Comparison of ENCODE assay signal across 11 cellular contexts in genomic region chr14:64715146-64715627, GRCh38. TPM values are rescaled to one million over a fixed set of nuclear protein-coding genes. Genes with fewer than 3 reads are reported as not detected.
DNase-seq lines count a peak whose midpoint lies in the region; ATAC-seq and TF ChIP-seq lines count a peak whose summit lies in the region.
"Had no signal": no experiment of that assay in that cellular context is flagged by ENCODE, and none has a peak within 500 bp of the region (broad histone marks: within the 10 kb centered on the region; RNA-seq: fewer than 3 reads in every experiment).

No MANE protein-coding gene starts in this region.

- H3K36me3 Mint-ChIP-seq in T-helper 17 cell (ENCODE audit: low read depth) (no peaks in the 10 kb centered on the region), endothelial cell (ENCODE audit: low read depth, unreplicated experiment) (peaks cover 23% of the 10 kb centered on the region), nephron progenitor cell (ENCODE audit: low read depth) (peaks cover 68% of the 10 kb centered on the region)

- peaks cover 4% of the 10 kb centered on the region for H3K9me3 Mint-ChIP-seq in endothelial cell (ENCODE audit: unreplicated experiment)
- peaks cover 39% of the 10 kb centered on the region for H3K9me3 Mint-ChIP-seq in nephron progenitor cell

- DNase-seq in T-helper 17 cell = no peak
- DNase-seq in endothelial cell (ENCODE audit: low spot score) = no peak
- DNase-seq in nephron progenitor cell = no peak
- DNase-seq in thyroid gland = peak; percentile 61 to 73
- DNase-seq in ureter (ENCODE audit: low spot score) = no peak
- DNase-seq: activated CD8-positive, alpha-beta T cell treated with anti-CD3 and anti-CD28 coated beads for 36 hours; activated naive CD4-positive, alpha-beta T cell treated with Interleukin-2 at 50 U/mL for 16 hours had no signal

- no peaks in the 10 kb centered on the region for H3K27me3 ChIP-seq in thyroid gland

- WGBS in thyroid gland, 2 donors = 24 to 27% methylated on average over 4 of the region's 4 CpGs

- peak overlapping the region; percentile 86 for H3K27ac Mint-ChIP-seq in T-helper 17 cell
- H3K27ac Mint-ChIP-seq in endothelial cell (ENCODE audit: unreplicated experiment) = peak overlapping the region; percentile 81
- H3K27ac Mint-ChIP-seq in nephron progenitor cell = peak overlapping the region; percentile 62
- H3K27ac Mint-ChIP-seq: activated CD8-positive, alpha-beta T cell treated with anti-CD3 and anti-CD28 coated beads for 36 hours; T-helper 2 cell treated with Interferon-gamma antibody and Interleukin-4, amounts not matched to agents 5 μg/mL and 100 μg/mL, for 36 hours had no signal

- H3K4me1 Mint-ChIP-seq in T-helper 17 cell = peaks cover 63% of the 10 kb centered on the region
- peaks cover 38% of the 10 kb centered on the region for H3K4me1 Mint-ChIP-seq in endothelial cell (ENCODE audit: unreplicated experiment)
- H3K4me1 Mint-ChIP-seq in nephron progenitor cell = peaks cover 57% of the 10 kb centered on the region

- no peaks in the 10 kb centered on the region for H3K36me3 ChIP-seq in thyroid gland

- H3K4me3 Mint-ChIP-seq in T-helper 17 cell = no peak overlapping the region
- peak overlapping the region; percentile 81 for H3K4me3 Mint-ChIP-seq in endothelial cell (ENCODE audit: unreplicated experiment)
- peak overlapping the region; percentile 78 for H3K4me3 Mint-ChIP-seq in nephron progenitor cell
- H3K4me3 Mint-ChIP-seq: activated CD8-positive, alpha-beta T cell treated with anti-CD3 and anti-CD28 coated beads for 36 hours; T-helper 2 cell treated with Interferon-gamma antibody and Interleukin-4, amounts not matched to agents 5 μg/mL and 100 μg/mL, for 36 hours had no signal

- H3K4me1 ChIP-seq in thyroid gland = peaks cover 50 to 57% of the 10 kb centered on the region in 2 donors

- TF ChIP-seq CTCF in endothelial cell (IDR thresholded peaks at IDR 0.05; ENCODE audit: unreplicated experiment) (no peak), nephron progenitor cell (IDR thresholded peaks at IDR 0.05) (no peak), thyroid gland (IDR thresholded peaks at IDR 0.05) (no peak)

- peak overlapping the region; percentile 84 to 90 (median 89) for H3K27ac ChIP-seq in thyroid gland
- H3K27ac ChIP-seq: KMS-11 had no signal

- TF ChIP-seq POLR2A in thyroid gland (IDR thresholded peaks at IDR 0.05) = peak in 1 of 2 donors; percentile 21

- H3K4me3 ChIP-seq in thyroid gland (replicated peaks in 1 of 3) = no peak overlapping the region

- intact Hi-C loops in thyroid gland (cut with DNase I) = no loop called here

- H3K9me3 ChIP-seq in T-helper 17 cell (ENCODE audit: control insufficient read depth, low read length, poor library complexity, severe bottlenecking) (peaks cover 4% of the 10 kb centered on the region), thyroid gland (no peaks in the 10 kb centered on the region)

- no peaks in the 10 kb centered on the region for H3K27me3 Mint-ChIP-seq in T-helper 17 cell
- peaks cover 5% of the 10 kb centered on the region for H3K27me3 Mint-ChIP-seq in endothelial cell (ENCODE audit: unreplicated experiment)
- H3K27me3 Mint-ChIP-seq in nephron progenitor cell (ENCODE audit: low read depth, poor library complexity) = peaks cover 3% of the 10 kb centered on the region

- ATAC-seq in T-helper 17 cell (no peak), HG02970 (IDR thresholded peaks at IDR 0.05; ENCODE audit: low FRiP score, unreplicated experiment) (no peak), GM21786 (IDR thresholded peaks at IDR 0.05; ENCODE audit: unreplicated experiment) (no peak)
- ATAC-seq: activated CD8-positive, alpha-beta T cell treated with anti-CD3 and anti-CD28 coated beads for 36 hours had no signal

RNA-seq across cellular contexts. Expression of gene PLEKHG3, which starts 11.0 kb away (rescaled TPM):
- 10 to 100 TPM; 61.4 to 65.5 TPM for total RNA-seq in T-helper 17 cell
- total RNA-seq in endothelial cell (ENCODE audit: unreplicated experiment) = 31.4 TPM
- total RNA-seq in thyroid gland = 10 to 100 TPM; 41.0 to 83.0 (median 54.6) TPM
- 111 TPM for total RNA-seq in ureter

Comparison
In these comparisons a context has a peak if more than half of its experiments do, and no peak if none do; other contexts are left out.
1. DNase-seq: peak in thyroid gland (2 of 2); none in T-helper 17 cell (0 of 3), endothelial cell (single experiment), nephron progenitor cell (single experiment) and ureter (single experiment).
2. Peak in every context shown above with its lines, with median percentiles within 50 percentile points of each other: H3K27ac Mint-ChIP-seq.